Comparison of ENCODE assay signal across 5 cellular contexts in the genomic region with DNA sequence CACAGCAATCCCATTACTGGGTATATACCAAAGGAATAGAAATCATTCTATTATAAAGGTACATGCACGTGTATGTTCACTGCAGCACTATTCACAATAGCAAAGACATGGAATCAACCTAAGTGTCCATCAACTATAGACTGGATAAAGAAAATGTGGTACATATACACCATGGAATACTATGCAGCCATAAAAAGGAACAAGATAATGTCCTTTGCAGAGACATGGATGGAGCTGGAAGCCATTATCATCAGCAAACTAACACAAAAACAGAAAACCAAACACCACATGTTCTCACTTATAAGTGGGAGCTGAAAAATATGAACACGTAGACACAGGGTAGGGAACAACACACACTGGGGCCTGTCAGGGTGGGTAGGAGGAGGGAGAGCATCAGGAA.
DNase-seq lines count a peak whose midpoint lies in the region; ATAC-seq, FAIRE-seq and TF ChIP-seq lines count a peak whose summit lies in the region.
"Not testable (repeated sequence)": the region's sequence is repeated elsewhere in the genome, so short reads cannot be mapped to it uniquely, and the experiment has no call there.

No MANE protein-coding gene starts in this region.

- not testable (repeated sequence) for H3K9me1 ChIP-seq in K562 (ENCODE audit: control insufficient read depth, insufficient read depth, low read length)

- not testable (repeated sequence) for H3K9me3 Mint-ChIP-seq in glutamatergic neuron (ENCODE audit: unreplicated experiment); neural crest cell

- not testable (repeated sequence) for FAIRE-seq in K562 (lab: Jason Lieb, UNC)

- intact Hi-C loops in K562 (cut with micrococcal nuclease): not testable (repeated sequence)

- not testable (repeated sequence) for H3K9ac ChIP-seq in K562 (ENCODE audit: insufficient read depth in 1 of 2, low read depth in 2 of 2, low read length in 2 of 2)

- in situ Hi-C loops in K562 (cut with MboI): not testable (repeated sequence)

- H3K36me3 ChIP-seq in HEK293 (ENCODE audit: control insufficient read depth in 2 of 2, insufficient read depth in 1 of 2, low read length in 2 of 2); K562 (ENCODE audit: control insufficient read depth, insufficient read depth, low read length): not testable (repeated sequence)

- 0% methylated on average over 2 of the region's 2 CpGs for WGBS in K562 (ENCODE audit: insufficient coverage, low coverage, missing lambda C conversion rate)

- not testable (repeated sequence) for H3K27me3 Mint-ChIP-seq in glutamatergic neuron (ENCODE audit: unreplicated experiment); neural crest cell (ENCODE audit: low read depth)

- TF ChIP-seq POLR2A in K562 (conservative IDR thresholded peaks at IDR 0.05): not testable (repeated sequence)

- not testable (repeated sequence) for H4K20me1 ChIP-seq in K562 (replicated peaks; ENCODE audit: control insufficient read depth, insufficient read depth, low read length)

- H3K9me3 ChIP-seq in HEK293 (ENCODE audit: control insufficient read depth, insufficient read depth, low read depth, low read length); K562 (replicated peaks; ENCODE audit: control insufficient read depth, insufficient read depth, low read depth, low read length): not testable (repeated sequence)

- H3K4me3 Mint-ChIP-seq in glutamatergic neuron (ENCODE audit: unreplicated experiment); neural crest cell: not testable (repeated sequence)

- H3K79me2 ChIP-seq in K562 (ENCODE audit: control insufficient read depth, insufficient read depth, low read length): not testable (repeated sequence)

- not testable (repeated sequence) for H3K4me1 ChIP-seq in HEK293 (ENCODE audit: control insufficient read depth, insufficient read depth, low read length); K562 (replicated peaks in 1 of 2; ENCODE audit: control insufficient read depth in 2 of 2, insufficient read depth in 2 of 2, low read length in 2 of 2)

- not testable (repeated sequence) for H3K4me3 ChIP-seq in HEK293 (ENCODE audit: low read depth, low read length); K562

- POLR2A ChIA-PET in HEK293 (lab: Yijun Ruan, JAX); K562 (lab: Yijun Ruan, JAX): not testable (repeated sequence)

- not testable (repeated sequence) for H3K4me1 Mint-ChIP-seq in glutamatergic neuron (ENCODE audit: low read depth, unreplicated experiment); neural crest cell

- CTCF ChIA-PET in HEK293 (lab: Yijun Ruan, JAX); K562 (lab: Yijun Ruan, JAX; ENCODE audit: low intra/inter-chr PET ratio): not testable (repeated sequence)

- DNase-seq in K562 (ENCODE audit: extremely low read depth in 1 of 4, low spot score in 3 of 4); glutamatergic neuron; neural crest cell (ENCODE audit: low read depth, low spot score): not testable (repeated sequence)

- BruUV-seq in K562 (replicated peaks; lab: Mats Ljungman, UMichigan): not testable (repeated sequence)

- TF ChIP-seq CTCF in HEK293 (tag by site-specific recombination; IDR thresholded peaks at IDR 0.05); K562 (IDR thresholded peaks at IDR 0.05 in 2 of 3, conservative IDR thresholded peaks at IDR 0.05 in 1 of 3; ENCODE audit: insufficient read depth in 2 of 3, low read depth in 1 of 3, low read length in 3 of 3); glutamatergic neuron (IDR thresholded peaks at IDR 0.05; ENCODE audit: partially characterized antibody, unreplicated experiment); neural crest cell (conservative IDR thresholded peaks at IDR 0.05): not testable (repeated sequence)

- not testable (repeated sequence) for H3K4me2 ChIP-seq in K562 (ENCODE audit: insufficient read depth, low read length)

- TF ChIP-seq EP300 in K562 (IDR thresholded peaks at IDR 0.05; ENCODE audit: low read length): not testable (repeated sequence)

- H3K27ac Mint-ChIP-seq in glutamatergic neuron (ENCODE audit: unreplicated experiment) (peak overlapping the region; percentile 22), neural crest cell (ENCODE audit: unreplicated experiment) (peak overlapping the region; percentile 75)

- H2AFZ ChIP-seq in K562 (ENCODE audit: low read depth, low read length): not testable (repeated sequence)

- H3K36me3 Mint-ChIP-seq in glutamatergic neuron (ENCODE audit: unreplicated experiment); neural crest cell (ENCODE audit: low read depth): not testable (repeated sequence)

- H3K27ac ChIP-seq in HEK293 (ENCODE audit: extremely low read depth, low read depth, low read length); K562 (ENCODE audit: extremely low read depth, low read depth, low read length): not testable (repeated sequence)

- ATAC-seq in SK-N-SH treated with all-trans-retinoic acid at 6 μM for 48 hours, K562: not testable (repeated sequence)

- not testable (repeated sequence) for H3K27me3 ChIP-seq in K562 (ENCODE audit: control insufficient read depth in 2 of 2, insufficient read depth in 2 of 2, low read length in 2 of 2)

- not testable (repeated sequence) for TF ChIP-seq RAD21 in K562 (CRISPR knock-in tag; conservative IDR thresholded peaks at IDR 0.05 in 1 of 2, IDR thresholded peaks at IDR 0.05 in 1 of 2)

TF ChIP-seq in HEK293, 187 proteins besides CTCF, POLR2A, EP300 and RAD21:
- TF ChIP-seq ZNF146 (tag by site-specific recombination; IDR thresholded peaks at IDR 0.05): peak; percentile 69
TF ChIP-seq in HEK293: peak in this region for 1; not testable (repeated sequence) for 186.

TF ChIP-seq in SK-N-SH treated with all-trans-retinoic acid at 6 μM for 48 hours, 23 proteins besides CTCF, POLR2A, EP300 and RAD21:
- peak; percentile 26; the same call in 1 of the 2 replicates for TF ChIP-seq ZNF8 (CRISPR knock-in tag; IDR thresholded peaks at IDR 0.05)

TF ChIP-seq in K562, 482 proteins besides CTCF, POLR2A, EP300 and RAD21:
- TF ChIP-seq ZNF146 (CRISPR knock-in tag; IDR thresholded peaks at IDR 0.05; ENCODE audit: unreplicated experiment): peak; percentile 57
